25 cellular contexts compared by ENCODE assay signal in genomic region chr11:70206977-70207376, GRCh38. TPM values are rescaled to one million over a fixed set of nuclear protein-coding genes. Genes with fewer than 3 reads are reported as not detected.
DNase-seq lines count a peak whose midpoint lies in the region; ATAC-seq, FAIRE-seq and TF ChIP-seq lines count a peak whose summit lies in the region.
"Had no signal": no experiment of that assay in that cellular context is flagged by ENCODE, and none has a peak within 500 bp of the region (broad histone marks: within the 10 kb centered on the region; RNA-seq: fewer than 3 reads in every experiment).

No MANE protein-coding gene starts in this region.

- WGBS in K562 (ENCODE audit: insufficient coverage, low coverage, missing lambda C conversion rate): 65% methylated on average over 5 of the region's 6 CpGs
- WGBS in esophagus muscularis mucosa: 77% methylated on average over 3 of the region's 6 CpGs

- DNase-seq in MCF 10A (ENCODE audit: unreplicated experiment) (no peak), breast epithelium (ENCODE audit: low spot score in 2 of 2) (no peak), GM23338 (ENCODE audit: low spot score) (no peak), K562 (ENCODE audit: extremely low read depth in 1 of 4, low spot score in 3 of 4) (no peak), osteoblast (ENCODE audit: insufficient read length, low spot score, missing footprints) (peak; percentile 48), GM13977 (ENCODE audit: low spot score) (no peak), foreskin keratinocyte (no peak), esophagus muscularis mucosa (ENCODE audit: extremely low spot score) (no peak)
- DNase-seq: Caco-2; Karpas-422; NCI-H1105 treated with DMSO at 0.1 percent for 48 hours; NCI-H146; NCI-H1930; NCI-H2107; NCI-H446 treated with DMSO at 0.1 percent for 48 hours; NCI-H526; NCI-H82; NK-92 treated with Interleukin-12 subunit alpha and Interleukin-12 subunit beta, amount 100 ng/mL, for 24 hours; PC-3; Right ventricle myocardium superior had no signal

- no peak for TF ChIP-seq RAD21 in K562 (CRISPR knock-in tag; conservative IDR thresholded peaks at IDR 0.05 in 1 of 2, IDR thresholded peaks at IDR 0.05 in 1 of 2)

- H3K27ac Mint-ChIP-seq in MCF 10A (ENCODE audit: low read depth, unreplicated experiment) (peak overlapping the region; percentile 61), GM23338 (no peak overlapping the region)

- TF ChIP-seq CTCF in MCF 10A (IDR thresholded peaks at IDR 0.05; ENCODE audit: unreplicated experiment) (no peak), breast epithelium (IDR thresholded peaks at IDR 0.05) (no peak), GM23338 (conservative IDR thresholded peaks at IDR 0.05; ENCODE audit: low read depth in 2 of 2) (no peak), K562 (IDR thresholded peaks at IDR 0.05 in 2 of 3, conservative IDR thresholded peaks at IDR 0.05 in 1 of 3; ENCODE audit: insufficient read depth in 2 of 3, low read depth in 1 of 3, low read length in 3 of 3) (no peak), osteoblast (IDR thresholded peaks at IDR 0.05; ENCODE audit: extremely low read depth, low read depth, low read length) (no peak), GM13977 (IDR thresholded peaks at IDR 0.05; ENCODE audit: extremely low read depth, insufficient read depth, missing control alignments) (no peak), foreskin keratinocyte (conservative IDR thresholded peaks at IDR 0.05) (no peak), esophagus muscularis mucosa (IDR thresholded peaks at IDR 0.05) (no peak)

- peak overlapping the region in 1 of 2 donors; percentile 1 for H3K27ac ChIP-seq in breast epithelium
- H3K27ac ChIP-seq in GM23338 (ENCODE audit: low read depth): peak overlapping the region; percentile 70; the same call in 1 of the 2 replicates
- H3K27ac ChIP-seq in K562 (ENCODE audit: extremely low read depth, low read depth, low read length): no peak overlapping the region
- peak overlapping the region; percentile 19 for H3K27ac ChIP-seq in osteoblast (ENCODE audit: low read depth, low read length)
- H3K27ac ChIP-seq in foreskin keratinocyte: no peak overlapping the region
- no peak overlapping the region for H3K27ac ChIP-seq in esophagus muscularis mucosa (replicated peaks in 1 of 4)
- H3K27ac ChIP-seq: HL-60, SJSA1 had no signal

- peaks cover 7% of the 10 kb centered on the region for H3K9me1 ChIP-seq in K562 (ENCODE audit: control insufficient read depth, insufficient read depth, low read length)

- no peaks in the 10 kb centered on the region for H3K27me3 ChIP-seq in breast epithelium
- H3K27me3 ChIP-seq in GM23338 (ENCODE audit: insufficient read depth): no peaks in the 10 kb centered on the region
- no peaks in the 10 kb centered on the region for H3K27me3 ChIP-seq in K562 (ENCODE audit: control insufficient read depth in 2 of 2, insufficient read depth in 2 of 2, low read length in 2 of 2)
- H3K27me3 ChIP-seq in osteoblast (ENCODE audit: insufficient read depth, low read length): no peaks in the 10 kb centered on the region
- no peaks in the 10 kb centered on the region for H3K27me3 ChIP-seq in foreskin keratinocyte
- H3K27me3 ChIP-seq in esophagus muscularis mucosa: peaks cover 0 to 4% (median 0%) of the 10 kb centered on the region in 4 donors
- H3K27me3 ChIP-seq: SJSA1 had no signal

- peaks cover 5% of the 10 kb centered on the region for H3K36me3 ChIP-seq in breast epithelium
- peaks cover 4% of the 10 kb centered on the region; the same call in 1 of the 2 replicates for H3K36me3 ChIP-seq in GM23338 (ENCODE audit: insufficient read depth)
- H3K36me3 ChIP-seq in K562 (ENCODE audit: control insufficient read depth, insufficient read depth, low read length): peaks cover 38% of the 10 kb centered on the region
- H3K36me3 ChIP-seq in osteoblast (ENCODE audit: insufficient read depth, low read length): peaks cover 46% of the 10 kb centered on the region
- H3K36me3 ChIP-seq in esophagus muscularis mucosa: peaks cover 15 to 51% (median 42%) of the 10 kb centered on the region in 4 donors

- H3K9me3 ChIP-seq in breast epithelium (no peaks in the 10 kb centered on the region), K562 (replicated peaks; ENCODE audit: control insufficient read depth, insufficient read depth, low read depth, low read length) (no peaks in the 10 kb centered on the region), osteoblast (ENCODE audit: low read depth, low read length) (no peaks in the 10 kb centered on the region), esophagus muscularis mucosa (no peaks in the 10 kb centered on the region)
- H3K9me3 ChIP-seq: Caco-2, SJSA1 had no signal

- H3K9me3 Mint-ChIP-seq in MCF 10A (ENCODE audit: unreplicated experiment) (no peaks in the 10 kb centered on the region), GM23338 (no peaks in the 10 kb centered on the region)

- ATAC-seq in GM23338 (no peak), K562 (no peak), foreskin keratinocyte (no peak)
- ATAC-seq: HCT116, PC-3 had no signal

- peaks cover 38% of the 10 kb centered on the region for H3K4me1 Mint-ChIP-seq in MCF 10A (ENCODE audit: insufficient read depth, unreplicated experiment)
- peaks cover 47% of the 10 kb centered on the region for H3K4me1 Mint-ChIP-seq in GM23338

- H3F3A ChIP-seq in GM23338 (replicated peaks; ENCODE audit: low read depth): 0 out of 2 replicates have a peak, but pooled peaks cover 10% of the 10 kb centered on the region

- H3K4me1 ChIP-seq in breast epithelium (peaks cover 6 to 15% of the 10 kb centered on the region in 2 donors), GM23338 (ENCODE audit: insufficient read depth) (peaks cover 36% of the 10 kb centered on the region), K562 (replicated peaks in 1 of 2; ENCODE audit: control insufficient read depth in 2 of 2, insufficient read depth in 2 of 2, low read length in 2 of 2) (peaks cover 15 to 37% of the 10 kb centered on the region in 2 experiments; a peak in 4 of 5 replicates), osteoblast (ENCODE audit: insufficient read depth, low read length) (peaks cover 35% of the 10 kb centered on the region), foreskin keratinocyte (no peaks in the 10 kb centered on the region), esophagus muscularis mucosa (peaks cover 22 to 42% (median 25%) of the 10 kb centered on the region in 4 donors)

- TF ChIP-seq POLR2A in breast epithelium (IDR thresholded peaks at IDR 0.05) (no peak), K562 (conservative IDR thresholded peaks at IDR 0.05) (no peak), esophagus muscularis mucosa (IDR thresholded peaks at IDR 0.05; ENCODE audit: low read depth) (no peak)

- H3K4me3 Mint-ChIP-seq in MCF 10A (ENCODE audit: unreplicated experiment) (no peak overlapping the region), GM23338 (no peak overlapping the region)

- in situ Hi-C loops in K562 (cut with MboI): no loop called here
- in situ Hi-C loops in GM13977 (cut with MboI; ENCODE audit: low pct_unique_long_range_greater_than_20kb, low sequenced_read_pairs, unreplicated experiment): no loop called here

- no peak overlapping the region for H3K9ac ChIP-seq in K562 (ENCODE audit: insufficient read depth in 1 of 2, low read depth in 2 of 2, low read length in 2 of 2)

- H2AFZ ChIP-seq in GM23338 (no peak overlapping the region), K562 (ENCODE audit: low read depth, low read length) (no peak overlapping the region), osteoblast (ENCODE audit: low read length) (no peak overlapping the region)

- no TSS peak for BruUV-seq in MCF 10A (replicated peaks; lab: Mats Ljungman, UMichigan)
- no TSS peak for BruUV-seq in K562 (replicated peaks; lab: Mats Ljungman, UMichigan)

- H3K4me2 ChIP-seq in GM23338 (no peak overlapping the region), K562 (ENCODE audit: insufficient read depth, low read length) (no peak overlapping the region), osteoblast (ENCODE audit: insufficient read depth, low read length) (no peak overlapping the region)

- no peak overlapping the region for H3K4me3 ChIP-seq in breast epithelium
- no peak overlapping the region for H3K4me3 ChIP-seq in GM23338
- no peak overlapping the region for H3K4me3 ChIP-seq in K562
- H3K4me3 ChIP-seq in osteoblast (ENCODE audit: insufficient read depth, low read length): no peak overlapping the region
- H3K4me3 ChIP-seq in esophagus muscularis mucosa: no peak overlapping the region
- H3K4me3 ChIP-seq: SJSA1 had no signal

- no peaks in the 10 kb centered on the region for H3K27me3 Mint-ChIP-seq in MCF 10A (ENCODE audit: insufficient read depth, unreplicated experiment)
- H3K27me3 Mint-ChIP-seq in GM23338 (ENCODE audit: insufficient read depth, low read depth, poor library complexity): peaks cover 15% of the 10 kb centered on the region

- TF ChIP-seq EP300 in K562 (IDR thresholded peaks at IDR 0.05; ENCODE audit: low read length) (no peak), esophagus muscularis mucosa (IDR thresholded peaks at IDR 0.05) (no peak)

- H3K79me2 ChIP-seq in GM23338 (replicated peaks; ENCODE audit: insufficient read depth) (peaks cover 40% of the 10 kb centered on the region), K562 (ENCODE audit: control insufficient read depth, insufficient read depth, low read length) (peaks cover 50% of the 10 kb centered on the region), osteoblast (ENCODE audit: insufficient read depth, low read length) (peaks cover 57% of the 10 kb centered on the region)

- CTCF ChIA-PET in MCF 10A (lab: Yijun Ruan, JAX) (interaction anchor here (1.1 kb wide), 1 partner anchor 297 kb away, joined by 4 read pairs; no protein-coding TSS in a partner anchor), K562 (lab: Yijun Ruan, JAX; ENCODE audit: low intra/inter-chr PET ratio) (no interaction called here)

- POLR2A ChIA-PET in MCF 10A (lab: Yijun Ruan, JAX) (interaction anchor here (0.7 kb wide), 1 partner anchor 11 kb away, joined by 3 read pairs; no protein-coding TSS in a partner anchor), K562 (lab: Yijun Ruan, JAX) (interaction anchor here (0.6 to 0.8 kb wide), 2 partner anchors 25 to 133 kb away, joined by 3 to 4 read pairs; no protein-coding TSS in a partner anchor)

- H3K9me2 ChIP-seq in GM23338 (ENCODE audit: insufficient read depth): no peaks in the 10 kb centered on the region

- H3K36me3 Mint-ChIP-seq in MCF 10A (ENCODE audit: insufficient read depth, unreplicated experiment) (peaks cover 64% of the 10 kb centered on the region), GM23338 (ENCODE audit: low read depth) (peaks cover 54% of the 10 kb centered on the region)

- intact Hi-C loops in MCF 10A (cut with micrococcal nuclease) (no loop called here), breast epithelium (cut with DNase I; ENCODE audit: low total_unique reads) (loop anchor here (10.0 kb wide), 1 partner anchor 48 kb away; no protein-coding TSS in a partner anchor), K562 (cut with micrococcal nuclease) (loop anchor here (10.0 kb wide), 2 partner anchors 188 to 238 kb away; partner anchors contain the start of gene CTTN), esophagus muscularis mucosa (cut with DNase I) (loop anchor here (5.0 kb wide), 1 partner anchor 60 kb away; no protein-coding TSS in a partner anchor)

- H4K20me1 ChIP-seq in GM23338 (replicated peaks; ENCODE audit: insufficient read depth) (peaks cover 33% of the 10 kb centered on the region), K562 (replicated peaks; ENCODE audit: control insufficient read depth, insufficient read depth, low read length) (peaks cover 32% of the 10 kb centered on the region), osteoblast (ENCODE audit: insufficient read depth, low read length) (peaks cover 48% of the 10 kb centered on the region)

- no peak for FAIRE-seq in K562 (lab: Jason Lieb, UNC)
- FAIRE-seq: G401.6, H1 had no signal

RNA-seq across cellular contexts. Expression of gene FADD, which starts 3.9 kb away (rescaled TPM):
- total RNA-seq in MCF 10A (2022) (37.1 and 44.1 TPM in 2 replicates), breast epithelium (10 to 100 TPM; 17.6 to 33.1 (median 30.2) TPM), K562 (2014; rRNA removed) (20.1 and 20.4 TPM in 2 replicates), K562 (2014; rRNA removed; fragmentation: Illumina TruSeq; extraction: Trizol) (15.5 and 17.2 TPM in 2 replicates), K562 (2015; rRNA removed; fragmentation: Illumina TruSeq; extraction: Trizol) (18.4 and 20.9 TPM in 2 replicates), K562 (2021) (24.1 and 26.2 TPM in 2 replicates), osteoblast (52.2 and 53.2 TPM in 2 replicates), foreskin keratinocyte (46.6 and 48.7 TPM in 2 replicates), esophagus muscularis mucosa (10 to 100 TPM; 14.5 to 33.3 (median 21.5) TPM)
- total RNA-seq in GM23338 (2014; rRNA removed; shearing (Covaris generic)): 50.6 and 65.8 TPM in 2 replicates
- polyA plus RNA-seq in GM23338 (2016; fragmentation: Nextera tagmentation; extraction: Ambion mirVana) (19.6 and 19.7 TPM in 2 replicates), K562 (2011; rRNA removed) (23.6 and 26.9 TPM in 2 replicates), K562 (2014; fragmentation: Illumina TruSeq; extraction: Trizol) (17.2 and 17.7 TPM in 2 replicates), K562 (2014; fragmentation: Nextera tagmentation; extraction: Ambion mirVana) (under 1 TPM; 0.29 to 0.30 TPM), K562 (2014; rRNA removed) (26.7 and 28.7 TPM in 2 replicates), foreskin keratinocyte (47.7 and 52.2 TPM in 2 replicates)
- 9.8 and 23.6 TPM in 2 replicates for total RNA-seq in K562 (2011; cell fraction: chromatin; rRNA removed; ENCODE audit: low replicate concordance)
- total RNA-seq in K562 (2011; cell fraction: nucleolus; rRNA removed): 23.6 and 28.0 TPM in 2 replicates
- 17.0 and 17.6 TPM in 2 replicates for total RNA-seq in K562 (2011; cell fraction: nucleoplasm; rRNA removed)
- polyA plus RNA-seq in K562 (2011; cell fraction: cytosol; rRNA removed): 24.3 and 37.3 TPM in 2 replicates
- polyA plus RNA-seq in K562 (2011; cell fraction: nucleus; rRNA removed): 11.2 and 14.3 TPM in 2 replicates
- 20.7 and 23.8 TPM in 2 replicates for polyA plus RNA-seq in K562 (2012)
- polyA minus RNA-seq in K562 (2011; rRNA and poly(A)+ RNA removed): 17.5 and 22.8 TPM in 2 replicates
- 13.8 and 19.3 TPM in 2 replicates for polyA minus RNA-seq in K562 (2011; cell fraction: cytosol; rRNA and poly(A)+ RNA removed)
- 17.8 and 23.5 TPM in 2 replicates for polyA minus RNA-seq in K562 (2011; cell fraction: nucleus; rRNA and poly(A)+ RNA removed)

Comparison
In these comparisons a context has a peak if more than half of its experiments do, and no peak if none do; other contexts are left out.
1. H3K27ac ChIP-seq: peak in GM23338 (single experiment) and osteoblast (single experiment); none in K562 (single experiment), foreskin keratinocyte (single experiment) and esophagus muscularis mucosa (0 of 4).